9 cellular contexts compared by ENCODE assay signal in the genomic region with DNA sequence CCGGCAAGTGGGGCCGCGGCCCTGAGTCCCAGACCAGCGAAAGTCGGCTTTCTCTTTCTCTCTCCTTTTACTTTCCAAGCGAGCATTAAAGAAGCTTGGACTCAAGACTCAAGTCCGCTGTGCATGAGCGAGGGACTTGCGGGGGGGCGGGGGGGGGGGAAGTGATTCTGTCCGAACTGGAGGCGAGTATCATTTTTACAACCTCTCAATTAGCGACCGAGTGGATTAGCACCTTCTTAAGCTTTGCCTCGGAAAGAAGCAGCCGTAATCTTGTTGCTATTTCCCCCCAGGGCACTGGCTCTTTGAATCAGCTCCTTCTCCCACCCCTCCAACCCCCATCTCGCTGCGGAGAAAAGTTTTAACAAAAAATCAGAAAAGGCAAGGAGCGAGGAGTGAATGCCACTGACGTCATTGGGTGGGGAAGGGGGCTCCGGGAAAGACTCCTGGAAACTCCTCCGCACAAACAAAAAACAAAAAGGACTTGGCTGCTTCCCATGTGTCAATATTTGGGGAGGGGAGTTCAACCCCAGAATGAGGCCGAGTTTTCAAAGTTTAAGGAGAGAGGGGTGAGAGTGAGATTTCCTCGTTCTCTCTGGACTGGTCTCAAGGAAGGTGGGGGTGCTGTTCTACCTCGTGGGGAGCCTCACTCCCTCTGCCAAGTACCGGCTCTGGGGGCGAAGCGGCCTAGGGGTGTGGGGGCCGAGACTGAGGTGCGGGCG. TPM values are rescaled to one million over a fixed set of nuclear protein-coding genes. Genes with fewer than 3 reads are reported as not detected.
A peak's percentile ranks its signal among the peaks of the same experiment; 100 is the strongest.
DNase-seq lines count a peak whose midpoint lies in the region; ATAC-seq and TF ChIP-seq lines count a peak whose summit lies in the region.
"Had no signal": no experiment of that assay in that cellular context is flagged by ENCODE, and none has a peak within 500 bp of the region (broad histone marks: within the 10 kb centered on the region; RNA-seq: fewer than 3 reads in every experiment).

No MANE protein-coding gene starts in this region.

- H3K9ac ChIP-seq in mucosa of rectum (ENCODE audit: low read depth in 1 of 2, low read length in 2 of 2) = no peak overlapping the region

- peak overlapping the region; percentile 57 for H2AFZ ChIP-seq in ACC112 (ENCODE audit: low read length, unreplicated experiment)

- DNase-seq in H7 = peak; percentile 60
- DNase-seq in cardiac fibroblast (ENCODE audit: low read depth in 2 of 2) = no peak
- DNase-seq in activated effector memory CD4-positive, alpha-beta T cell treated with Interleukin-2 at 50 U/mL for 16 hours = no peak
- DNase-seq in NK-92 treated with Interleukin-12 subunit alpha and Interleukin-12 subunit beta, amount 100 ng/mL, for 24 hours (lab: John Stamatoyannopoulos, UW) = no peak
- no peak for DNase-seq in activated CD8-positive, alpha-beta memory T cell treated with anti-CD3 and anti-CD28 coated beads, Interleukin-2, amount 50 U/mL, for 4 hours

- TF ChIP-seq CTCF in cardiac fibroblast (IDR thresholded peaks at IDR 0.05; ENCODE audit: low read depth, low read length) = no peak

- H3K4me3 ChIP-seq in ACC112 (ENCODE audit: low read depth, low read length) = peak overlapping the region; percentile 76
- H3K4me3 ChIP-seq in H7 (ENCODE audit: insufficient read depth, low read depth, low read length) = peak overlapping the region; percentile 26
- H3K4me3 ChIP-seq in cardiac fibroblast (replicated peaks in 1 of 2; ENCODE audit: low read depth in 2 of 2, low read length in 2 of 2) = peak overlapping the region; percentile 28 to 30
- peak overlapping the region; percentile 50 to 57 for H3K4me3 ChIP-seq in mucosa of rectum (ENCODE audit: low read length in 2 of 2)

- no peaks in the 10 kb centered on the region for H3K36me3 ChIP-seq in ACC112 (ENCODE audit: insufficient read depth, low read length)
- H3K36me3 ChIP-seq in H7 (replicated peaks; ENCODE audit: control insufficient read depth, insufficient read depth, low read length) = no peaks in the 10 kb centered on the region
- H3K36me3 ChIP-seq in mucosa of rectum (ENCODE audit: control insufficient read depth in 2 of 2, insufficient read depth in 2 of 2, low read length in 2 of 2) = no peaks in the 10 kb centered on the region

- H3K27me3 ChIP-seq in ACC112 (ENCODE audit: insufficient read depth, low read length) = peaks cover 99% of the 10 kb centered on the region
- H3K27me3 ChIP-seq in H7 (ENCODE audit: control insufficient read depth, insufficient read depth, low read length) = peaks cover 95% of the 10 kb centered on the region
- peaks cover 76 to 85% of the 10 kb centered on the region in 2 donors for H3K27me3 ChIP-seq in mucosa of rectum (ENCODE audit: control insufficient read depth in 2 of 2, insufficient read depth in 2 of 2, low read length in 2 of 2)

- H3K79me2 ChIP-seq in ACC112 (ENCODE audit: control insufficient read depth, insufficient read depth, low read length, unreplicated experiment) = no peaks in the 10 kb centered on the region

- no peak overlapping the region for H3K27ac ChIP-seq in ACC112 (ENCODE audit: low read depth, low read length)
- no peak overlapping the region for H3K27ac ChIP-seq in mucosa of rectum (ENCODE audit: low read depth in 2 of 2, low read length in 2 of 2)

- no peaks in the 10 kb centered on the region for H3K9me3 ChIP-seq in mucosa of rectum (ENCODE audit: control insufficient read depth in 2 of 2, low read length in 2 of 2)

- H3K4me1 ChIP-seq in ACC112 (ENCODE audit: control insufficient read depth, insufficient read depth, low read length, unreplicated experiment) (peaks cover 21% of the 10 kb centered on the region), mucosa of rectum (ENCODE audit: control insufficient read depth in 2 of 2, insufficient read depth in 2 of 2, low read length in 2 of 2) (peaks cover 36 to 52% of the 10 kb centered on the region in 2 donors)

- no peak for ATAC-seq in HG02623 (IDR thresholded peaks at IDR 0.05; ENCODE audit: unreplicated experiment)

RNA-seq across cellular contexts. Expression of a gene that starts 2.3 kb away (rescaled TPM):
- 12.3 and 23.3 TPM in 2 replicates for total RNA-seq in H7 (2014; rRNA removed; shearing (Covaris generic))
- total RNA-seq: lung microvascular endothelial cell had no signal

Comparison
In these comparisons a context has a peak if more than half of its experiments do, and no peak if none do; other contexts are left out.
1. H3K4me3 ChIP-seq: peak in every context shown above with its lines; median percentile 76 in ACC112; 54 in mucosa of rectum; 29 in cardiac fibroblast; 26 in H7.